Comparison of ENCODE assay signal across 11 cellular contexts in the genomic region with DNA sequence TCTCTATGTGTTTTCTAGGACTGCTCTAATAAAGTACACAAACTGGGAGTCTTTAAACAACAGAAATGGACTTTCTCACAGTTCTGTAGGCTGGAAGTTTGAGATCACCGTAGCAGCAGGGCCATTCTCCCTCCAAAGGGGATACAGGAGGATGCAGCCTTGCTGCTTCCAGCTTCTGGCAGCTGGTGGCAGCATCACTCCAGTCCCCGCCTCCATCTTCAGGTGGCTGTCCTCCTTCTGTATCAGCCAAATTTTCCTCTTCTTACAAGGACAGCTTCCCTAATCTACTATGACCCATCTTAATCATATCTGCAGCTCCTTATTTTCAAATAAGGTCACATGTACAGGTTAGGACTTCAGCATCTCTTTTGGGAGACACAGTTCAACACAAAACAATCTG. TPM values are rescaled to one million over a fixed set of nuclear protein-coding genes. Genes with fewer than 3 reads are reported as not detected.
DNase-seq lines count a peak whose midpoint lies in the region; ATAC-seq, FAIRE-seq and TF ChIP-seq lines count a peak whose summit lies in the region.
"Not testable (repeated sequence)": the region's sequence is repeated elsewhere in the genome, so short reads cannot be mapped to it uniquely, and the experiment has no call there.
"Had no signal": no experiment of that assay in that cellular context is flagged by ENCODE, and none has a peak within 500 bp of the region (broad histone marks: within the 10 kb centered on the region; RNA-seq: fewer than 3 reads in every experiment).

No MANE protein-coding gene starts in this region.

- not testable (repeated sequence) for H3F3A ChIP-seq in smooth muscle cell (ENCODE audit: low read depth)

- TF ChIP-seq CTCF in C4-2B (conservative IDR thresholded peaks at IDR 0.05) (peak; percentile 91), Panc1 (IDR thresholded peaks at IDR 0.05) (peak; percentile 71), brain microvascular endothelial cell (IDR thresholded peaks at IDR 0.05; ENCODE audit: low read depth, low read length, missing control alignments) (peak; percentile 41), fibroblast of mammary gland (conservative IDR thresholded peaks at IDR 0.05; ENCODE audit: control insufficient read depth, insufficient read depth, low read depth, low read length) (peak; percentile 19), smooth muscle cell (IDR thresholded peaks at IDR 0.05; ENCODE audit: borderline replicate concordance, insufficient read depth, poor library complexity, severe bottlenecking) (peak; percentile 9)
- TF ChIP-seq CTCF in mucosa of descending colon (IDR thresholded peaks at IDR 0.05): not testable (repeated sequence)

- not testable (repeated sequence) for H3K4me3 ChIP-seq in Panc1 (ENCODE audit: low read depth in 2 of 2, low read length in 2 of 2); brain microvascular endothelial cell (ENCODE audit: low read depth, low read length); fibroblast of mammary gland (ENCODE audit: control insufficient read depth, low read depth, low read length); mucosa of descending colon; smooth muscle cell

- not testable (repeated sequence) for H3K4me2 ChIP-seq in smooth muscle cell

- POLR2A ChIA-PET in Panc1 (lab: Charles Lee): not testable (repeated sequence)

- BruUV-seq in Panc1 (replicated peaks; lab: Mats Ljungman, UMichigan): not testable (repeated sequence)

- in situ Hi-C loops in KBM-7 (cut with MboI; ENCODE audit: low pct_unique_long_range_greater_than_20kb, low sequenced_read_pairs); Panc1 (cut with HindIII; ENCODE audit: low pct_unique_long_range_greater_than_20kb, low sequenced_read_pairs); brain microvascular endothelial cell (cut with HindIII; ENCODE audit: low pct_ligation_motif_present, low sequenced_read_pairs): not testable (repeated sequence)

- H2AFZ ChIP-seq in smooth muscle cell (ENCODE audit: low read depth): not testable (repeated sequence)

- not testable (repeated sequence) for H3K9ac ChIP-seq in smooth muscle cell (ENCODE audit: low read depth)

- not testable (repeated sequence) for TF ChIP-seq POLR2A in GM12891 (IDR thresholded peaks at IDR 0.05; ENCODE audit: low read depth, low read length)

- not testable (repeated sequence) for DNase-seq in GM12891 (ENCODE audit: insufficient read length, low spot score); Panc1 (ENCODE audit: low read depth, low spot score); brain microvascular endothelial cell; fibroblast of mammary gland (ENCODE audit: low read depth); mucosa of descending colon; smooth muscle cell (lab: John Stamatoyannopoulos, UW; ENCODE audit: unreplicated experiment)
- DNase-seq in KBM-7: peak; percentile 2

- not testable (repeated sequence) for H3K36me3 ChIP-seq in Panc1 (ENCODE audit: control insufficient read depth, insufficient read depth, low read length); brain microvascular endothelial cell (replicated peaks); mucosa of descending colon (ENCODE audit: low read depth); smooth muscle cell (ENCODE audit: low read depth)

- not testable (repeated sequence) for H3K79me2 ChIP-seq in smooth muscle cell (ENCODE audit: low read depth)

- H3K27ac ChIP-seq in C4-2B; Panc1 (ENCODE audit: low read length); brain microvascular endothelial cell; smooth muscle cell (ENCODE audit: low read depth): not testable (repeated sequence)

- not testable (repeated sequence) for H3K27me3 ChIP-seq in Panc1 (ENCODE audit: control insufficient read depth, insufficient read depth, low read length); brain microvascular endothelial cell (replicated peaks); smooth muscle cell (ENCODE audit: low read depth)

- CTCF ChIA-PET in Panc1 (lab: Charles Lee): not testable (repeated sequence)

- not testable (repeated sequence) for H4K20me1 ChIP-seq in smooth muscle cell (ENCODE audit: low read depth)

- intact Hi-C loops in Panc1 (cut with micrococcal nuclease; ENCODE audit: unreplicated experiment); mucosa of descending colon (cut with DNase I, micrococcal nuclease): not testable (repeated sequence)

- 48% methylated on average over 2 of the region's 2 CpGs for WGBS in smooth muscle cell (ENCODE audit: low lambda C conversion rate)

- H3K4me1 ChIP-seq in Panc1 (ENCODE audit: control insufficient read depth, insufficient read depth, low read length); mucosa of descending colon (ENCODE audit: low read depth); smooth muscle cell (ENCODE audit: low read depth): not testable (repeated sequence)

- FAIRE-seq in GM12891 (lab: Jason Lieb, UNC): peak; percentile 62

- H3K9me3 ChIP-seq in Panc1 (ENCODE audit: control insufficient read depth, insufficient read depth, low read depth, low read length); mucosa of descending colon; smooth muscle cell (replicated peaks; ENCODE audit: low read depth): not testable (repeated sequence)

- peak; percentile 86 for ATAC-seq in Panc1
- ATAC-seq in mucosa of descending colon: peak; percentile 78

RNA-seq across cellular contexts. Expression of a gene that starts 13.1 kb away (rescaled TPM):
- polyA plus RNA-seq in GM12891 (2012; ENCODE audit: low read depth, missing spikeins): not detected
- total RNA-seq in Panc1 (2021; ENCODE audit: unreplicated experiment): not detected
- not detected for polyA plus RNA-seq in Panc1 (2012; ENCODE audit: insufficient read length)
- under 1 TPM in 2 of 3 donors, not detected in 1; 0.38 to 0.54 TPM for total RNA-seq in mucosa of descending colon
- total RNA-seq in smooth muscle cell: not detected in 2 replicates
- not detected in 2 replicates for polyA plus RNA-seq in smooth muscle cell
- total RNA-seq: activated T-helper 1 cell treated with anti-CD3 and anti-CD28 coated beads, Interleukin-12 subunit alpha, Interleukin-12 subunit beta, Interleukin-2, Interleukin-4 antibody, amounts not matched to agents 30 ng/mL and 10 ng/mL and 1 ng/mL, durations not matched to agents 14 hours and 24 hours and 36 hours; M059J had no signal
- polyA plus RNA-seq: CD4-positive, CD25-positive, alpha-beta regulatory T cell had no signal
